Comparison of ENCODE assay signal across 15 cellular contexts in genomic region chr21:43985690-43986251, GRCh38. TPM values are rescaled to one million over a fixed set of nuclear protein-coding genes. Genes with fewer than 3 reads are reported as not detected.
DNase-seq lines count a peak whose midpoint lies in the region; ATAC-seq and TF ChIP-seq lines count a peak whose summit lies in the region.
"Had no signal": no experiment of that assay in that cellular context is flagged by ENCODE, and none has a peak within 500 bp of the region (broad histone marks: within the 10 kb centered on the region; RNA-seq: fewer than 3 reads in every experiment).

No MANE protein-coding gene starts in this region.

- H3K27me3 Mint-ChIP-seq in activated naive CD4-positive, alpha-beta T cell treated with anti-CD3 and anti-CD28 coated beads, Interleukin-2, amount 50 U/mL, for 24 hours = no peaks in the 10 kb centered on the region
- no peaks in the 10 kb centered on the region for H3K27me3 Mint-ChIP-seq in activated naive CD8-positive, alpha-beta T cell treated with anti-CD3 and anti-CD28 coated beads, Interleukin-2, amount 50 U/mL, for 24 hours

- no peak overlapping the region for H3K4me3 Mint-ChIP-seq in activated naive CD4-positive, alpha-beta T cell treated with anti-CD3 and anti-CD28 coated beads, Interleukin-2, amount 50 U/mL, for 24 hours
- H3K4me3 Mint-ChIP-seq in activated naive CD8-positive, alpha-beta T cell treated with anti-CD3 and anti-CD28 coated beads, Interleukin-2, amount 50 U/mL, for 24 hours = no peak overlapping the region
- H3K4me3 Mint-ChIP-seq: neural crest cell had no signal

- TF ChIP-seq CTCF in RWPE1 (conservative IDR thresholded peaks at IDR 0.05; ENCODE audit: low read depth) = no peak

- H3K27ac Mint-ChIP-seq in activated naive CD4-positive, alpha-beta T cell treated with anti-CD3 and anti-CD28 coated beads, Interleukin-2, amount 50 U/mL, for 24 hours = peak overlapping the region; percentile 74
- H3K27ac Mint-ChIP-seq in activated naive CD8-positive, alpha-beta T cell treated with anti-CD3 and anti-CD28 coated beads, Interleukin-2, amount 50 U/mL, for 24 hours = no peak overlapping the region

- H3K36me3 ChIP-seq in MG63 = peaks cover 24% of the 10 kb centered on the region

- H3K27ac ChIP-seq in layer of hippocampus (ENCODE audit: low read depth, low read length) (peak overlapping the region; percentile 92), temporal lobe (ENCODE audit: low read depth, low read length) (peak overlapping the region; percentile 95), RWPE1 (no peak overlapping the region)
- H3K27ac ChIP-seq: foreskin keratinocyte, upper lobe of right lung had no signal

- DNase-seq in activated naive CD4-positive, alpha-beta T cell treated with Interleukin-2 at 50 U/mL for 16 hours = no peak
- peak; percentile 15 for DNase-seq in activated naive CD8-positive, alpha-beta T cell treated with anti-CD3 and anti-CD28 coated beads, Interleukin-2, amount 50 U/mL, for 24 hours
- DNase-seq in MG63 = no peak
- no peak for DNase-seq in RWPE1 (ENCODE audit: low spot score)
- no peak for DNase-seq in T1000 (lab: John Stamatoyannopoulos, UW)
- DNase-seq: DMS53; effector CD8-positive, alpha-beta T cell; foreskin keratinocyte; Kasumi-1; NCI-H1694; upper lobe of right lung had no signal

- H3K27me3 ChIP-seq in layer of hippocampus (ENCODE audit: control insufficient read depth, insufficient read depth, low read length) (no peaks in the 10 kb centered on the region), MG63 (no peaks in the 10 kb centered on the region)
- H3K27me3 ChIP-seq: upper lobe of right lung had no signal

- peaks cover 23% of the 10 kb centered on the region for H3K4me1 Mint-ChIP-seq in activated naive CD4-positive, alpha-beta T cell treated with anti-CD3 and anti-CD28 coated beads, Interleukin-2, amount 50 U/mL, for 24 hours
- H3K4me1 Mint-ChIP-seq in activated naive CD8-positive, alpha-beta T cell treated with anti-CD3 and anti-CD28 coated beads, Interleukin-2, amount 50 U/mL, for 24 hours = peaks cover 17% of the 10 kb centered on the region

- POLR2A ChIA-PET in RWPE1 (lab: Yijun Ruan, JAX; ENCODE audit: low non-redundant PET) = no interaction called here

- no peaks in the 10 kb centered on the region for H3K9me3 ChIP-seq in MG63
- H3K9me3 ChIP-seq: upper lobe of right lung had no signal

- H3K36me3 Mint-ChIP-seq in activated naive CD4-positive, alpha-beta T cell treated with anti-CD3 and anti-CD28 coated beads, Interleukin-2, amount 50 U/mL, for 24 hours = no peaks in the 10 kb centered on the region
- H3K36me3 Mint-ChIP-seq in activated naive CD8-positive, alpha-beta T cell treated with anti-CD3 and anti-CD28 coated beads, Interleukin-2, amount 50 U/mL, for 24 hours (ENCODE audit: low read depth) = peaks cover 3% of the 10 kb centered on the region

- no peak for ATAC-seq in activated naive CD8-positive, alpha-beta T cell treated with anti-CD3 and anti-CD28 coated beads, Interleukin-2, amount 50 U/mL, for 24 hours
- ATAC-seq: foreskin keratinocyte, upper lobe of right lung had no signal

- H3K4me3 ChIP-seq in MG63 = no peak overlapping the region
- H3K4me3 ChIP-seq: upper lobe of right lung had no signal

- CTCF ChIA-PET in RWPE1 (lab: Yijun Ruan, JAX) = no interaction called here

- H3K9me3 Mint-ChIP-seq in activated naive CD4-positive, alpha-beta T cell treated with anti-CD3 and anti-CD28 coated beads, Interleukin-2, amount 50 U/mL, for 24 hours = no peaks in the 10 kb centered on the region
- no peaks in the 10 kb centered on the region for H3K9me3 Mint-ChIP-seq in activated naive CD8-positive, alpha-beta T cell treated with anti-CD3 and anti-CD28 coated beads, Interleukin-2, amount 50 U/mL, for 24 hours
- H3K9me3 Mint-ChIP-seq: neural crest cell had no signal

RNA-seq across cellular contexts. Expression of gene TRAPPC10, which starts 26.3 kb away (rescaled TPM):
- 16.2 TPM for total RNA-seq in temporal lobe
- total RNA-seq in MG63 (2014; rRNA removed; shearing (Covaris generic); ENCODE audit: low replicate concordance) = 18.3 and 33.7 TPM in 2 replicates
